Comparison of ENCODE assay signal across 15 cellular contexts in genomic region chr20:24357169-24357568, GRCh38.
DNase-seq lines count a peak whose midpoint lies in the region; ATAC-seq and TF ChIP-seq lines count a peak whose summit lies in the region.
"Had no signal": no experiment of that assay in that cellular context is flagged by ENCODE, and none has a peak within 500 bp of the region (broad histone marks: within the 10 kb centered on the region; RNA-seq: fewer than 3 reads in every experiment).

No MANE protein-coding gene starts in this region.

- peak overlapping the region; percentile 9 for H3K4me3 Mint-ChIP-seq in nephron progenitor cell
- no peak overlapping the region for H3K4me3 Mint-ChIP-seq in osteocyte (ENCODE audit: unreplicated experiment)
- no peak overlapping the region for H3K4me3 Mint-ChIP-seq in T-helper 17 cell
- H3K4me3 Mint-ChIP-seq: CD4-positive, alpha-beta T cell; H9 had no signal

- peak overlapping the region; percentile 85 for H3K27ac Mint-ChIP-seq in nephron progenitor cell
- no peak overlapping the region for H3K27ac Mint-ChIP-seq in osteocyte (ENCODE audit: unreplicated experiment)
- H3K27ac Mint-ChIP-seq in T-helper 17 cell: no peak overlapping the region
- H3K27ac Mint-ChIP-seq: CD4-positive, alpha-beta T cell; H9 had no signal

- H3K27me3 Mint-ChIP-seq in nephron progenitor cell (ENCODE audit: low read depth, poor library complexity) (peaks cover 5% of the 10 kb centered on the region), osteocyte (ENCODE audit: unreplicated experiment) (no peaks in the 10 kb centered on the region), T-helper 17 cell (peaks cover 24% of the 10 kb centered on the region)
- H3K27me3 Mint-ChIP-seq: CD4-positive, alpha-beta T cell had no signal

- H3K36me3 Mint-ChIP-seq in nephron progenitor cell (ENCODE audit: low read depth) (peaks cover 5% of the 10 kb centered on the region), osteocyte (ENCODE audit: unreplicated experiment) (no peaks in the 10 kb centered on the region), T-helper 17 cell (ENCODE audit: low read depth) (no peaks in the 10 kb centered on the region)

- ATAC-seq in GM18511 (IDR thresholded peaks at IDR 0.05; ENCODE audit: unreplicated experiment): no peak
- no peak for ATAC-seq in T-helper 17 cell

- no peaks in the 10 kb centered on the region for H3K9me3 ChIP-seq in T-helper 17 cell (ENCODE audit: control insufficient read depth, low read length, poor library complexity, severe bottlenecking)

- DNase-seq in COR-L47 (lab: John Stamatoyannopoulos, UW) (peak; percentile 63), NCI-H1092 treated with DMSO at 0.1 percent for 48 hours (lab: John Stamatoyannopoulos, UW) (peak; percentile 49), astrocyte of the hippocampus (ENCODE audit: low read depth, low spot score) (peak; percentile 7), nephron progenitor cell (no peak), NCI-H526 (lab: John Stamatoyannopoulos, UW) (no peak), osteocyte (ENCODE audit: extremely low spot score, unreplicated experiment) (no peak), T-helper 17 cell (no peak)
- DNase-seq: CD4-positive, alpha-beta T cell; H9; NCI-H1417 treated with DMSO at 0.1 percent for 48 hours; NCI-H2081 treated with DMSO at 0.1 percent for 48 hours; NCI-H226; NCI-H82; SW 1271 had no signal

- H3K4me1 Mint-ChIP-seq in nephron progenitor cell (peaks cover 43% of the 10 kb centered on the region), osteocyte (ENCODE audit: unreplicated experiment) (no peaks in the 10 kb centered on the region), T-helper 17 cell (no peaks in the 10 kb centered on the region)

- peaks cover 14% of the 10 kb centered on the region for H3K9me3 Mint-ChIP-seq in nephron progenitor cell
- no peaks in the 10 kb centered on the region for H3K9me3 Mint-ChIP-seq in osteocyte (ENCODE audit: unreplicated experiment)

- TF ChIP-seq CTCF in nephron progenitor cell (IDR thresholded peaks at IDR 0.05) (no peak), osteocyte (IDR thresholded peaks at IDR 0.05) (no peak)

Comparison
In these comparisons a context has a peak if more than half of its experiments do, and no peak if none do; other contexts are left out.
1. DNase-seq: peak in COR-L47 (single experiment), NCI-H1092 treated with DMSO at 0.1 percent for 48 hours (single experiment) and astrocyte of the hippocampus (single experiment); none in nephron progenitor cell (single experiment), NCI-H526 (0 of 2), osteocyte (single experiment) and T-helper 17 cell (0 of 3).